Comparison of ENCODE assay signal across 19 cellular contexts in the genomic region with DNA sequence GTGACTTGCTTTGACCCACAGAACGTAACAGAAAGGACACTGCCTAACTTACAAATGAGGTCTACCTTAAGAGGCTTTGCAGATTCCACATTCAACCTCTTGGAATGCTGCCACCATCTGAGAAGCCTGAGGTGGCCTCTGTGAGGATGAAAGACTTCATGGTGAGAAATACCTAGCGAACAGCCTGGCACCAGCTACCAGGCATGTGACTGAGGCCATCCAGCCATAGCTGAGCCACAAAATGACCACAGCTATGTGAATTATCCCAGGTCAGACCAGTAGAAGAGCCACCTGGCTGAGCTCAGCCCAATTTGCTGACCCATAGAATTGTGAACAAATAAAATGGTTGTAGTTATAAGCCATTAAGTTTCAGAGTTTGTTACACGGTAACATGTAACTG. TPM values are rescaled to one million over a fixed set of nuclear protein-coding genes. Genes with fewer than 3 reads are reported as not detected.
DNase-seq lines count a peak whose midpoint lies in the region; ATAC-seq, FAIRE-seq and TF ChIP-seq lines count a peak whose summit lies in the region.
"Had no signal": no experiment of that assay in that cellular context is flagged by ENCODE, and none has a peak within 500 bp of the region (broad histone marks: within the 10 kb centered on the region; RNA-seq: fewer than 3 reads in every experiment).

No MANE protein-coding gene starts in this region.

- H3K36me3 ChIP-seq in kidney epithelial cell (ENCODE audit: control insufficient read depth, insufficient read depth, low read length) (no peaks in the 10 kb centered on the region), brain microvascular endothelial cell (replicated peaks) (no peaks in the 10 kb centered on the region), heart left ventricle (peaks cover 0 to 50% (median 22%) of the 10 kb centered on the region in 9 donors)
- H3K36me3 ChIP-seq: HAP-1, SJSA1 had no signal

- FAIRE-seq in urothelium cell line (lab: Jason Lieb, UNC) = no peak
- FAIRE-seq: D721Med had no signal

- in situ Hi-C loops in brain microvascular endothelial cell (cut with HindIII; ENCODE audit: low pct_ligation_motif_present, low sequenced_read_pairs) = no loop called here

- intact Hi-C loops in heart left ventricle (cut with DNase I) = loop anchor here in 1 of 10 donors (5.0 kb wide), 1 partner anchor 36 kb away; a partner anchor contains a TSS

- peak; percentile 19 for DNase-seq in NCI-H2196 (lab: John Stamatoyannopoulos, UW; ENCODE audit: unreplicated experiment)
- DNase-seq in NCI-H2196 treated with DMSO at 0.1 percent for 48 hours (lab: John Stamatoyannopoulos, UW; ENCODE audit: unreplicated experiment) = no peak
- peak; percentile 84 for DNase-seq in SW480 (ENCODE audit: low spot score)
- peak; percentile 58 for DNase-seq in kidney epithelial cell (ENCODE audit: low read depth)
- peak; percentile 61 for DNase-seq in urothelium cell line (ENCODE audit: low spot score)
- no peak for DNase-seq in brain microvascular endothelial cell
- DNase-seq in SIG-M5 treated with dmso at 0.1 percent for 504 hours (lab: John Stamatoyannopoulos, UW; ENCODE audit: unreplicated experiment) = no peak
- DNase-seq in heart left ventricle = no peak
- DNase-seq: CD4-positive, alpha-beta memory T cell; DMS79; IMR-90; Kasumi-1; NCI-H187; NCI-H446; NCI-H69 had no signal

- 67 to 84% (median 72%) methylated on average over 3 of the region's 3 CpGs for WGBS in heart left ventricle, 4 donors

- H3K9me3 ChIP-seq in heart left ventricle = peaks cover 0 to 10% (median 0%) of the 10 kb centered on the region in 12 donors
- H3K9me3 ChIP-seq: HAP-1 had no signal

- H3K27me3 ChIP-seq in kidney epithelial cell (ENCODE audit: control insufficient read depth, insufficient read depth, low read length) (no peaks in the 10 kb centered on the region), brain microvascular endothelial cell (replicated peaks) (no peaks in the 10 kb centered on the region), heart left ventricle (no peaks in the 10 kb centered on the region)
- H3K27me3 ChIP-seq: SJSA1 had no signal

- peaks cover 0 to 18% (median 1%) of the 10 kb centered on the region in 12 donors for H3K4me1 ChIP-seq in heart left ventricle
- H3K4me1 ChIP-seq: HAP-1, SJSA1 had no signal

- TF ChIP-seq CTCF in kidney epithelial cell (IDR thresholded peaks at IDR 0.05; ENCODE audit: insufficient read depth, low read length, poor library complexity, severe bottlenecking) (no peak), brain microvascular endothelial cell (IDR thresholded peaks at IDR 0.05; ENCODE audit: low read depth, low read length, missing control alignments) (no peak), heart left ventricle (IDR thresholded peaks at IDR 0.05) (no peak)

- no peak for TF ChIP-seq POLR2A in heart left ventricle (IDR thresholded peaks at IDR 0.05)

- H3K4me3 ChIP-seq in kidney epithelial cell (ENCODE audit: low read depth, low read length) (no peak overlapping the region), brain microvascular endothelial cell (ENCODE audit: low read depth, low read length) (no peak overlapping the region), heart left ventricle (no peak overlapping the region)
- H3K4me3 ChIP-seq: HAP-1, SJSA1 had no signal

- H3K27ac ChIP-seq in brain microvascular endothelial cell (no peak overlapping the region), heart left ventricle (no peak overlapping the region)
- H3K27ac ChIP-seq: 22Rv1, SJSA1 had no signal

- no peak for ATAC-seq in heart left ventricle

RNA-seq across cellular contexts. Expression of a gene that starts 37.5 kb away (rescaled TPM):
- total RNA-seq in kidney epithelial cell (7.9 and 9.3 TPM in 2 replicates), heart left ventricle (10 to 100 TPM; 51.0 to 96.4 (median 83.6) TPM)
- polyA plus RNA-seq in heart left ventricle = 10 to 100 TPM; 21.1 to 60.9 TPM

Comparison
In these comparisons a context has a peak if more than half of its experiments do, and no peak if none do; other contexts are left out.
1. DNase-seq: peak in NCI-H2196 (single experiment), SW480 (single experiment), kidney epithelial cell (single experiment) and urothelium cell line (single experiment); none in NCI-H2196 treated with DMSO at 0.1 percent for 48 hours (single experiment), brain microvascular endothelial cell (single experiment), SIG-M5 treated with dmso at 0.1 percent for 504 hours (single experiment) and heart left ventricle (0 of 5).